20 cellular contexts compared by ENCODE assay signal in genomic region chr2:18514838-18515461, GRCh38. TPM values are rescaled to one million over a fixed set of nuclear protein-coding genes. Genes with fewer than 3 reads are reported as not detected.
A peak's percentile ranks its signal among the peaks of the same experiment; 100 is the strongest.
DNase-seq lines count a peak whose midpoint lies in the region; ATAC-seq, FAIRE-seq and TF ChIP-seq lines count a peak whose summit lies in the region.
"Had no signal": no experiment of that assay in that cellular context is flagged by ENCODE, and none has a peak within 500 bp of the region (broad histone marks: within the 10 kb centered on the region; RNA-seq: fewer than 3 reads in every experiment).

No MANE protein-coding gene starts in this region.

- peaks cover 0 to 2% (median 0%) of the 10 kb centered on the region in 11 donors for H3K9me3 Mint-ChIP-seq in naive thymus-derived CD4-positive, alpha-beta T cell
- H3K9me3 Mint-ChIP-seq: activated naive CD8-positive, alpha-beta T cell treated with anti-CD3 and anti-CD28 coated beads, Interleukin-2, amount 50 U/mL, for 24 hours; activated T-helper 2 cell treated with anti-CD3 and anti-CD28 coated beads, Interferon-gamma antibody, Interleukin-2, Interleukin-4, amounts not matched to agents 10 μg/mL and 5 μg/mL and 100 μg/mL, durations not matched to agents 14 hours and 24 hours and 36 hours; CD4-positive, CD25-positive, alpha-beta regulatory T cell had no signal

- peak overlapping the region; percentile 66 to 70 for H3K27ac ChIP-seq in ascending aorta
- H3K27ac ChIP-seq in gastroesophageal sphincter: peak overlapping the region; percentile 45 to 80 (median 76)
- H3K27ac ChIP-seq in rectal smooth muscle tissue (ENCODE audit: low read depth, low read length): peak overlapping the region; percentile 23
- H3K27ac ChIP-seq in naive thymus-derived CD4-positive, alpha-beta T cell (ENCODE audit: low read depth, low read length): no peak overlapping the region

- intact Hi-C loops in ascending aorta (cut with DNase I): loop anchor here (5.0 kb wide), 2 partner anchors 58 to 847 kb away; no protein-coding TSS in a partner anchor
- intact Hi-C loops in naive thymus-derived CD4-positive, alpha-beta T cell (cut with micrococcal nuclease): loop anchor here in 1 of 2 donors (10.0 kb wide), 1 partner anchor 810 kb away; no protein-coding TSS in a partner anchor

- peaks cover 24 to 51% (median 35%) of the 10 kb centered on the region in 5 donors for H3K27me3 Mint-ChIP-seq in naive thymus-derived CD4-positive, alpha-beta T cell

- TF ChIP-seq EP300 in gastroesophageal sphincter (IDR thresholded peaks at IDR 0.05): no peak

- H3K9me3 ChIP-seq in ascending aorta: no peaks in the 10 kb centered on the region
- no peaks in the 10 kb centered on the region for H3K9me3 ChIP-seq in gastroesophageal sphincter
- H3K9me3 ChIP-seq in BE2C: no peaks in the 10 kb centered on the region
- no peaks in the 10 kb centered on the region for H3K9me3 ChIP-seq in naive thymus-derived CD4-positive, alpha-beta T cell (ENCODE audit: control insufficient read depth in 2 of 3, low read length in 3 of 3)
- H3K9me3 ChIP-seq: upper lobe of left lung had no signal

- peak; percentile 42 for FAIRE-seq in HTR-8/SVneo (lab: Jason Lieb, UNC)

- H3K27me3 ChIP-seq in ascending aorta (no peaks in the 10 kb centered on the region), gastroesophageal sphincter (no peaks in the 10 kb centered on the region), rectal smooth muscle tissue (ENCODE audit: control insufficient read depth, insufficient read depth, low read length) (no peaks in the 10 kb centered on the region), BE2C (peaks cover 9% of the 10 kb centered on the region)
- H3K27me3 ChIP-seq in naive thymus-derived CD4-positive, alpha-beta T cell (ENCODE audit: control insufficient read depth in 2 of 2, insufficient read depth in 2 of 2, low read length in 2 of 2): no peaks in the 10 kb centered on the region
- H3K27me3 ChIP-seq: upper lobe of left lung had no signal

- CTCF ChIA-PET in naive thymus-derived CD4-positive, alpha-beta T cell (lab: Charles Lee): no interaction called here

- ATAC-seq in gastroesophageal sphincter: no peak
- ATAC-seq in naive thymus-derived CD4-positive, alpha-beta T cell: no peak
- ATAC-seq: activated naive CD8-positive, alpha-beta T cell treated with anti-CD3 and anti-CD28 coated beads, Interleukin-2, amount 50 U/mL, for 24 hours; stimulated activated naive CD8-positive, alpha-beta T cell treated with anti-CD3 and anti-CD28 coated beads, Interleukin-15, Interleukin-2, amounts not matched to agents 100 U/mL and 50 U/mL, for 24 hours had no signal

- POLR2A ChIA-PET in naive thymus-derived CD4-positive, alpha-beta T cell (lab: Charles Lee): interaction anchor here (0.7 kb wide), 1 partner anchor 20 kb away, joined by 3 read pairs; no protein-coding TSS in a partner anchor

- H3K4me1 ChIP-seq in ascending aorta (peaks cover 8 to 28% of the 10 kb centered on the region in 2 donors), gastroesophageal sphincter (peaks cover 11 to 59% (median 32%) of the 10 kb centered on the region in 3 donors), rectal smooth muscle tissue (ENCODE audit: control insufficient read depth, insufficient read depth, low read length) (peaks cover 20% of the 10 kb centered on the region), BE2C (no peaks in the 10 kb centered on the region; the same call in 1 of the 2 replicates)
- H3K4me1 ChIP-seq in naive thymus-derived CD4-positive, alpha-beta T cell (ENCODE audit: control insufficient read depth in 2 of 2, insufficient read depth in 2 of 2, low read length in 2 of 2): no peaks in the 10 kb centered on the region

- no peaks in the 10 kb centered on the region for H3K4me1 Mint-ChIP-seq in naive thymus-derived CD4-positive, alpha-beta T cell
- H3K4me1 Mint-ChIP-seq: activated naive CD8-positive, alpha-beta T cell treated with anti-CD3 and anti-CD28 coated beads, Interleukin-2, amount 50 U/mL, for 24 hours; CD4-positive, CD25-positive, alpha-beta regulatory T cell had no signal

- TF ChIP-seq POLR2A in gastroesophageal sphincter (IDR thresholded peaks at IDR 0.05): no peak

- H3K9ac ChIP-seq in rectal smooth muscle tissue (ENCODE audit: low read length): no peak overlapping the region

- H3K36me3 Mint-ChIP-seq in naive thymus-derived CD4-positive, alpha-beta T cell: no peaks in the 10 kb centered on the region
- H3K36me3 Mint-ChIP-seq: CD4-positive, CD25-positive, alpha-beta regulatory T cell had no signal

- H3K27ac Mint-ChIP-seq in naive thymus-derived CD4-positive, alpha-beta T cell: no peak overlapping the region
- H3K27ac Mint-ChIP-seq: activated naive CD8-positive, alpha-beta T cell treated with anti-CD3 and anti-CD28 coated beads, Interleukin-2, amount 50 U/mL, for 24 hours; activated T-helper 2 cell treated with anti-CD3 and anti-CD28 coated beads, Interferon-gamma antibody, Interleukin-2, Interleukin-4, amounts not matched to agents 10 μg/mL and 5 μg/mL and 100 μg/mL, durations not matched to agents 14 hours and 24 hours and 36 hours; CD4-positive, CD25-positive, alpha-beta regulatory T cell had no signal

- H3K4me3 Mint-ChIP-seq in naive thymus-derived CD4-positive, alpha-beta T cell: no peak overlapping the region
- H3K4me3 Mint-ChIP-seq: activated naive CD8-positive, alpha-beta T cell treated with anti-CD3 and anti-CD28 coated beads, Interleukin-2, amount 50 U/mL, for 24 hours; CD4-positive, CD25-positive, alpha-beta regulatory T cell had no signal

- H3K36me3 ChIP-seq in ascending aorta (no peaks in the 10 kb centered on the region), gastroesophageal sphincter (no peaks in the 10 kb centered on the region), rectal smooth muscle tissue (ENCODE audit: control insufficient read depth, insufficient read depth, low read length) (no peaks in the 10 kb centered on the region), BE2C (no peaks in the 10 kb centered on the region)
- H3K36me3 ChIP-seq in naive thymus-derived CD4-positive, alpha-beta T cell (ENCODE audit: control insufficient read depth in 2 of 3, insufficient read depth in 3 of 3, low read length in 3 of 3): no peaks in the 10 kb centered on the region
- H3K36me3 ChIP-seq: upper lobe of left lung had no signal

- H3K4me3 ChIP-seq in ascending aorta (no peak overlapping the region), gastroesophageal sphincter (no peak overlapping the region), rectal smooth muscle tissue (ENCODE audit: low read length) (no peak overlapping the region), BE2C (ENCODE audit: low read depth, low read length) (no peak overlapping the region)
- H3K4me3 ChIP-seq in naive thymus-derived CD4-positive, alpha-beta T cell (ENCODE audit: low read length): no peak overlapping the region
- H3K4me3 ChIP-seq: upper lobe of left lung had no signal

- DNase-seq in HTR-8/SVneo (ENCODE audit: insufficient read length, low spot score): no peak
- no peak for DNase-seq in ascending aorta (ENCODE audit: low spot score in 2 of 2)
- DNase-seq in BE2C: no peak
- DNase-seq in kidney tubule cell (ENCODE audit: low spot score): no peak
- no peak for DNase-seq in naive thymus-derived CD4-positive, alpha-beta T cell
- no peak for DNase-seq in nucleus accumbens (lab: John Stamatoyannopoulos, UW)
- DNase-seq: activated CD4-positive, alpha-beta T cell treated with anti-CD3 and anti-CD28 coated beads, Interleukin-2, amount 50 U/mL, for 1 hour; activated naive CD8-positive, alpha-beta T cell treated with anti-CD3 and anti-CD28 coated beads, Interleukin-2, amount 50 U/mL, for 24 hours; CD4-positive, CD25-positive, alpha-beta regulatory T cell; glutamatergic neuron; NCI-H1436 treated with DMSO at 0.1 percent for 48 hours; NCI-H2171; NCI-H526 treated with DMSO at 0.1 percent for 48 hours; SHP77; stimulated activated CD4-positive, alpha-beta T cell treated with anti-CD3 and anti-CD28 coated beads, Interleukin-1b, Interleukin-23, amount 100 ng/mL, for 48 hours; stimulated activated naive CD8-positive, alpha-beta T cell treated with anti-CD3 and anti-CD28 coated beads, Interleukin-15, Interleukin-2, amounts not matched to agents 100 U/mL and 50 U/mL, for 24 hours; upper lobe of left lung had no signal

- TF ChIP-seq CTCF in ascending aorta (IDR thresholded peaks at IDR 0.05) (no peak), gastroesophageal sphincter (IDR thresholded peaks at IDR 0.05) (no peak), BE2C (IDR thresholded peaks at IDR 0.05; ENCODE audit: low read depth, low read length) (no peak)

- WGBS in gastroesophageal sphincter (ENCODE audit: low coverage in 1 of 2), 2 donors: 47 to 100% methylated on average over 1 to 4 of the region's 4 CpGs

RNA-seq across cellular contexts. Expression of gene RDH14, which starts 45.5 kb away (rescaled TPM):
- total RNA-seq in ascending aorta (51.2 TPM), gastroesophageal sphincter (10 to 100 TPM; 49.7 to 76.3 (median 61.9) TPM)
- polyA plus RNA-seq in BE2C (2012; ENCODE audit: insufficient read depth, insufficient read length, low read depth): 41.7 TPM
- 10 to 100 TPM in 4 of 5 experiments, 1 to 10 TPM in 1; 9.4 to 20.9 (median 14.9) TPM for total RNA-seq in naive thymus-derived CD4-positive, alpha-beta T cell
- 10 to 100 TPM; 38.9 to 54.8 TPM for polyA plus RNA-seq in naive thymus-derived CD4-positive, alpha-beta T cell
